17 cellular contexts compared by ENCODE assay signal in the genomic region with DNA sequence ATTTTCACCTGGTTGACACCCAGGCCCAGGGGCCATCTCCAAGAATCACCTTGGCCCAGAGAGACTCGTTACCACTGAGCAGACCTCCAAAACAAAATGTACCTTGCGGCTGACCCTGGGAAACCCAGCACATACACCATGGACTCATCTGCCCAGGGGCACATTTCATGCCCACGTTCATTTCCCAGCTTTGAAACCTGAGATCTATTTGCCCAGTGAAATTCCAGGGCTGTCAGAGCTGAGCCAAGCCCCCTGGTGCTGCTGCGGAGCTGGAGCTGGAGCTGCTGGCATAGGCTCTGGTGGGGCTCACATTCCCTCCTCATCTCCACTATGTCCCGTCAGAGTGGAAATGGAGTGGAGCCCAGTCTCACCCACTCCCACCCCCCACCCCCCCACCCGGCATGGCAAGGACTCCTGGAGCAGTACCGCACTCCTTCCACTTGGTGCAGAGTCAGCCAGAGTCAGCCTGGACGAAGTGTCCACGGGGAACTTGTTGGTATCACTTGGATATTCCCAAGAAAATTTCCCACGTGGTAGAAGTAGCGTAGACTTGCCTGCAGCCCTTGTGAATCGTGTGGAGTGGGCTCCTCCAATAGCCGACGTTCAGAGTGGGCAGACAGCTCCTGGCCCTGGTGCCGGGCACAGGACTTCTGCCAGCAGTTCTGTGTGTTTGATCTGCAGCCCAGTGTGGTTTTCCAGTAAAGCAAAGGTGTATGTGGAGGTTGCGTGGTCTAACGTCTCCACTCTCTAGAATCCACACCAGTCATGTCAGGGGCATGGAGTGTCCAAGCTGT. TPM values are rescaled to one million over a fixed set of nuclear protein-coding genes. Genes with fewer than 3 reads are reported as not detected.
DNase-seq lines count a peak whose midpoint lies in the region; ATAC-seq and TF ChIP-seq lines count a peak whose summit lies in the region.
"Had no signal": no experiment of that assay in that cellular context is flagged by ENCODE, and none has a peak within 500 bp of the region (broad histone marks: within the 10 kb centered on the region; RNA-seq: fewer than 3 reads in every experiment).

No MANE protein-coding gene starts in this region.

- H3K36me3 ChIP-seq in right atrium auricular region, result no peaks in the 10 kb centered on the region
- no peaks in the 10 kb centered on the region for H3K36me3 ChIP-seq in NT2/D1 (ENCODE audit: insufficient read depth, insufficient read length, low read length)
- peaks cover 0 to 6% (median 0%) of the 10 kb centered on the region in 9 donors for H3K36me3 ChIP-seq in heart left ventricle
- H3K36me3 ChIP-seq in psoas muscle (ENCODE audit: insufficient read depth in 1 of 2, low read depth in 1 of 2), result no peaks in the 10 kb centered on the region
- H3K36me3 ChIP-seq: HAP-1, Peyer's patch, SJCRH30 had no signal

- H3K9me3 ChIP-seq in right atrium auricular region, result no peaks in the 10 kb centered on the region
- H3K9me3 ChIP-seq in NT2/D1 (ENCODE audit: insufficient read depth, low read length), result no peaks in the 10 kb centered on the region
- no peaks in the 10 kb centered on the region for H3K9me3 ChIP-seq in heart left ventricle
- no peaks in the 10 kb centered on the region for H3K9me3 ChIP-seq in psoas muscle
- H3K9me3 ChIP-seq: HAP-1, Peyer's patch, SJCRH30 had no signal

- no peak for TF ChIP-seq POLR2A in heart left ventricle (IDR thresholded peaks at IDR 0.05)

- DNase-seq in Right ventricle myocardium inferior (ENCODE audit: missing footprints) (no peak), right atrium auricular region (ENCODE audit: low spot score) (no peak), NT2/D1 (ENCODE audit: low read depth, low spot score) (no peak), heart left ventricle (no peak), psoas muscle (no peak)
- DNase-seq in activated CD4-positive, alpha-beta T cell treated with anti-CD3 and anti-CD28 coated beads, Interleukin-2, amount 50 U/mL, for 48 hours, result no peak
- DNase-seq: Calu3, DND-41, IMR-90, NCI-H1092, NCI-H446, NCI-H748 treated with DMSO at 0.1 percent for 48 hours, Peyer's patch, SJCRH30 had no signal

- intact Hi-C loops in Right ventricle myocardium inferior (cut with DNase I), result no loop called here
- intact Hi-C loops in heart left ventricle (cut with DNase I), result no loop called here
- intact Hi-C loops in psoas muscle (cut with DNase I), result no loop called here

- ATAC-seq in Right ventricle myocardium inferior (peak; percentile 52), heart left ventricle (peak; percentile 10 to 52 (median 45)), psoas muscle (peak; percentile 43 to 76 (median 70)), GM21825 (IDR thresholded peaks at IDR 0.05; ENCODE audit: unreplicated experiment) (no peak), GM18498 (IDR thresholded peaks at IDR 0.05; ENCODE audit: unreplicated experiment) (no peak)

- H3K4me3 ChIP-seq in right atrium auricular region, result no peak overlapping the region
- no peak overlapping the region for H3K4me3 ChIP-seq in NT2/D1 (ENCODE audit: insufficient read length, low read depth)
- H3K4me3 ChIP-seq in heart left ventricle, result no peak overlapping the region
- H3K4me3 ChIP-seq in psoas muscle, result peak overlapping the region; percentile 45
- H3K4me3 ChIP-seq: HAP-1, Peyer's patch, SJCRH30 had no signal

- H3K27me3 ChIP-seq in right atrium auricular region, result no peaks in the 10 kb centered on the region
- H3K27me3 ChIP-seq in NT2/D1 (ENCODE audit: insufficient read depth, insufficient read length), result no peaks in the 10 kb centered on the region
- no peaks in the 10 kb centered on the region for H3K27me3 ChIP-seq in heart left ventricle
- no peaks in the 10 kb centered on the region for H3K27me3 ChIP-seq in psoas muscle (ENCODE audit: insufficient read depth in 3 of 3, low read length in 2 of 3)
- H3K27me3 ChIP-seq: Peyer's patch had no signal

- TF ChIP-seq CTCF in right atrium auricular region (IDR thresholded peaks at IDR 0.05), result peak in 1 of 2 donors; percentile 28
- no peak for TF ChIP-seq CTCF in heart left ventricle (IDR thresholded peaks at IDR 0.05)
- no peak for TF ChIP-seq CTCF in psoas muscle (IDR thresholded peaks at IDR 0.05)

- 55 to 64% (median 59%) methylated on average over 15 to 17 of the region's 17 CpGs for WGBS in heart left ventricle, 4 donors
- 40 to 48% (median 41%) methylated on average over 16 to 17 of the region's 17 CpGs for WGBS in psoas muscle, 3 donors

- no peaks in the 10 kb centered on the region for H3K4me1 ChIP-seq in right atrium auricular region
- H3K4me1 ChIP-seq in NT2/D1 (ENCODE audit: insufficient read depth, insufficient read length), result peaks cover 12% of the 10 kb centered on the region
- H3K4me1 ChIP-seq in heart left ventricle, result peaks cover 0 to 8% (median 0%) of the 10 kb centered on the region in 12 donors
- no peaks in the 10 kb centered on the region for H3K4me1 ChIP-seq in psoas muscle
- H3K4me1 ChIP-seq: HAP-1, Peyer's patch, SJCRH30 had no signal

- H3K9ac ChIP-seq in NT2/D1 (ENCODE audit: insufficient read length, low read depth), result peak overlapping the region; percentile 52

- H3K27ac ChIP-seq in right atrium auricular region (peak overlapping the region in 1 of 2 donors; percentile 41), heart left ventricle (no peak overlapping the region), psoas muscle (no peak overlapping the region)
- H3K27ac ChIP-seq: Peyer's patch, SJCRH30 had no signal

RNA-seq across cellular contexts. Expression of a gene that starts 18.1 kb away (rescaled TPM):
- total RNA-seq in Right ventricle myocardium inferior, result 32.1 TPM
- 10 to 100 TPM; 30.8 to 31.1 TPM for total RNA-seq in right atrium auricular region
- total RNA-seq in heart left ventricle, result 10 to 100 TPM; 20.6 to 39.0 (median 34.1) TPM
- 10 to 100 TPM; 11.9 to 35.6 TPM for polyA plus RNA-seq in heart left ventricle
- 10 to 100 TPM; 46.0 to 97.6 (median 61.7) TPM for total RNA-seq in psoas muscle
- polyA plus RNA-seq in psoas muscle, result 10 to 100 TPM; 47.4 to 75.7 (median 71.4) TPM

RNA-seq across cellular contexts. Expression of a gene that starts 18.4 kb away (rescaled TPM):
- 0.38 TPM for total RNA-seq in Right ventricle myocardium inferior
- total RNA-seq in right atrium auricular region, result 1 to 10 TPM in 1 of 2 donors, not detected in 1; 1.2 TPM
- under 1 TPM in 7 of 9 donors, not detected in 2; 0.19 to 0.67 (median 0.41) TPM for total RNA-seq in heart left ventricle
- polyA plus RNA-seq in heart left ventricle, result under 1 TPM; 0.12 to 0.30 TPM
- not detected for total RNA-seq in psoas muscle
- under 1 TPM in 1 of 3 donors, not detected in 2; 0.04 TPM for polyA plus RNA-seq in psoas muscle
- total RNA-seq: Calu3, IMR-90, SJCRH30 had no signal
- polyA plus RNA-seq: IMR-90 had no signal

RNA-seq across cellular contexts. Expression of a gene that starts 41.7 kb away (rescaled TPM):
- 197 TPM for total RNA-seq in Right ventricle myocardium inferior
- 100 to 1,000 TPM; 131 to 168 TPM for total RNA-seq in right atrium auricular region
- 100 to 1,000 TPM in 8 of 9 donors, 10 to 100 TPM in 1; 99.5 to 219 (median 166) TPM for total RNA-seq in heart left ventricle
- 100 to 1,000 TPM; 129 to 144 TPM for polyA plus RNA-seq in heart left ventricle
- total RNA-seq in psoas muscle, result 100 to 1,000 TPM in 1 of 4 donors, 10 to 100 TPM in 3; 48.0 to 145 (median 81.8) TPM
- polyA plus RNA-seq in psoas muscle, result 10 to 100 TPM; 13.5 to 25.1 (median 19.9) TPM

Comparison
In these comparisons a context has a peak if more than half of its experiments do, and no peak if none do; other contexts are left out.
1. ATAC-seq: peak in Right ventricle myocardium inferior (single experiment), heart left ventricle (4 of 4) and psoas muscle (4 of 4); none in GM21825 (single experiment) and GM18498 (single experiment).